18 cellular contexts compared by ENCODE assay signal in the genomic region with DNA sequence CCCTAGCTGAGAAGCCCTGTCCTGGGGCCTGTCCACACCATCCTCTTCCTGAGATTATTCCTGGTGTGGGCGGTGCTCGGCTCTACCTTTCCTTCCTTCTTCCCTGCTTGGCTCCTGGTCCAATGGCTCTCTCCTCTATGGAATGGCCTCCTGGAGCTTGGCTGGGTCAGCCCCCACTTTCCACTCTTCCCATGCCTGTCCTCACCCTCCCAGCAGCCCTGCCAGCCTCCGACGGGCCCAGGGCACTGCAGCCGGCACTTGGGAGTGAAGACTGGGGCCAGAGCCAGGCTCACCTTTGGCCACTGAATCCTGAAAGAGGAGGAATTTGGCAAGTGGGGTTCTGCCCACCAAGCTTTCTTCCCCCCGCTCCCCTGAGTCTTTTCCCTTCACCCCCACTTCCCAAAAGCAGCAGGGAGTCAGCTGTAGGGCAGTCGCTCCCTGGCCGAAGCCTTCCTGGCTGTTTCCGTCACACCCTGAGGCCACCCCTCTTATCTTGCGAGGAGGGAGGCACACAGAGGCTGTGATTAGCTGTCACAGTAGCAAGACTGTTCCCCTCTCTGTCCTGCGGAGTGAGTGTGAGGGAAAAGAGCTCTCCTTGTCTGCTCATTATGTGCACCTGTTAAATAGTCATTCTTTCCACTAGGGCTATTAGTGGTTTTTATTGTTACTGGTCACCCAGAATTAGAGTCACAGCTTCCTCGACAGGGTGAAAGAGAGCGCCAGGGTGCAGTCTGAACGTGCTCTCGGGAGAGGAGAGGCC. TPM values are rescaled to one million over a fixed set of nuclear protein-coding genes. Genes with fewer than 3 reads are reported as not detected.
DNase-seq lines count a peak whose midpoint lies in the region; ATAC-seq and TF ChIP-seq lines count a peak whose summit lies in the region.
"Had no signal": no experiment of that assay in that cellular context is flagged by ENCODE, and none has a peak within 500 bp of the region (broad histone marks: within the 10 kb centered on the region; RNA-seq: fewer than 3 reads in every experiment).

No MANE protein-coding gene starts in this region.

- no peaks in the 10 kb centered on the region for H3K36me3 ChIP-seq in breast epithelium
- no peaks in the 10 kb centered on the region for H3K36me3 ChIP-seq in smooth muscle cell (ENCODE audit: low read depth)
- H3K36me3 ChIP-seq in gastrocnemius medialis, result no peaks in the 10 kb centered on the region
- H3K36me3 ChIP-seq: Peyer's patch had no signal

- ATAC-seq in right cardiac atrium, result peak; percentile 48 to 65
- no peak for ATAC-seq in gastrocnemius medialis
- ATAC-seq: activated CD8-positive, alpha-beta T cell treated with anti-CD3 and anti-CD28 coated beads, Interleukin-2, amount 10 ng/mL, durations not matched to agents 7 days and 5 days; T-cell had no signal

- H3K9ac ChIP-seq in smooth muscle cell (ENCODE audit: low read depth), result no peak overlapping the region

- in situ Hi-C loops in gastrocnemius medialis (cut with MboI; ENCODE audit: low sequenced_read_pairs in 4 of 4), result no loop called here
- in situ Hi-C loops in GM13977 (cut with MboI; ENCODE audit: low pct_unique_long_range_greater_than_20kb, low sequenced_read_pairs, unreplicated experiment), result no loop called here

- intact Hi-C loops in breast epithelium (cut with DNase I; ENCODE audit: low total_unique reads), result loop anchor here (10.0 kb wide), 1 partner anchor 248 kb away; no protein-coding TSS in a partner anchor
- intact Hi-C loops in right cardiac atrium (cut with DNase I), result loop anchor here in 1 of 4 donors (5.0 kb wide), 1 partner anchor 236 kb away; no protein-coding TSS in a partner anchor
- intact Hi-C loops in gastrocnemius medialis (cut with DNase I; ENCODE audit: low total_unique reads), result no loop called here

- H3K27me3 ChIP-seq in breast epithelium (no peaks in the 10 kb centered on the region), right cardiac atrium (ENCODE audit: control insufficient read depth, insufficient read depth) (no peaks in the 10 kb centered on the region), smooth muscle cell (ENCODE audit: low read depth) (no peaks in the 10 kb centered on the region), gastrocnemius medialis (no peaks in the 10 kb centered on the region)
- H3K27me3 ChIP-seq: Peyer's patch had no signal

- DNase-seq in NCI-H226 (peak; percentile 15), breast epithelium (ENCODE audit: low spot score in 2 of 2) (no peak), right cardiac atrium (no peak), smooth muscle cell (lab: John Stamatoyannopoulos, UW; ENCODE audit: unreplicated experiment) (no peak), epidermal melanocyte (ENCODE audit: insufficient read length, low spot score) (no peak), gastrocnemius medialis (no peak), GM13977 (ENCODE audit: low spot score) (no peak), NCI-H1105 treated with DMSO at 0.1 percent for 48 hours (lab: John Stamatoyannopoulos, UW) (no peak)
- DNase-seq: activated CD8-positive, alpha-beta T cell treated with anti-CD3 and anti-CD28 coated beads, Interleukin-2, amount 10 ng/mL, durations not matched to agents 7 days and 5 days; activated naive CD8-positive, alpha-beta T cell treated with anti-CD3 and anti-CD28 coated beads, Interleukin-2, amount 10 ng/mL, durations not matched to agents 7 days and 5 days; GOT3; KG1; NCI-H1092; NCI-H2171; Peyer's patch; T-cell had no signal

- H3K4me1 ChIP-seq in breast epithelium (peaks cover 0 to 8% of the 10 kb centered on the region in 2 donors), right cardiac atrium (ENCODE audit: control insufficient read depth, insufficient read depth, low read length) (peaks cover 17% of the 10 kb centered on the region), smooth muscle cell (ENCODE audit: low read depth) (no peaks in the 10 kb centered on the region), gastrocnemius medialis (peaks cover 0 to 4% of the 10 kb centered on the region in 2 donors)

- no peaks in the 10 kb centered on the region for H3K9me3 ChIP-seq in breast epithelium
- H3K9me3 ChIP-seq in right cardiac atrium (ENCODE audit: control insufficient read depth, low read length), result no peaks in the 10 kb centered on the region
- H3K9me3 ChIP-seq in smooth muscle cell (replicated peaks; ENCODE audit: low read depth), result no peaks in the 10 kb centered on the region
- no peaks in the 10 kb centered on the region for H3K9me3 ChIP-seq in gastrocnemius medialis
- H3K9me3 ChIP-seq: Peyer's patch had no signal

- H3K4me3 ChIP-seq in breast epithelium (no peak overlapping the region), right cardiac atrium (ENCODE audit: low read length) (no peak overlapping the region), smooth muscle cell (no peak overlapping the region), gastrocnemius medialis (no peak overlapping the region)
- H3K4me3 ChIP-seq: Peyer's patch had no signal

- 51% methylated on average over 15 of the region's 15 CpGs for WGBS in right cardiac atrium
- 78% methylated on average over 15 of the region's 15 CpGs for WGBS in smooth muscle cell (ENCODE audit: low lambda C conversion rate)

- H3F3A ChIP-seq in smooth muscle cell (ENCODE audit: low read depth), result no peaks in the 10 kb centered on the region

- peak overlapping the region; percentile 80 to 88 for H3K27ac ChIP-seq in breast epithelium
- H3K27ac ChIP-seq in right cardiac atrium (ENCODE audit: low read length), result peak overlapping the region; percentile 93
- H3K27ac ChIP-seq in smooth muscle cell (ENCODE audit: low read depth), result peak overlapping the region; percentile 19
- no peak overlapping the region for H3K27ac ChIP-seq in gastrocnemius medialis
- H3K27ac ChIP-seq: Peyer's patch had no signal

- no peak overlapping the region for H2AFZ ChIP-seq in smooth muscle cell (ENCODE audit: low read depth)

- no peak for TF ChIP-seq CTCF in breast epithelium (IDR thresholded peaks at IDR 0.05)
- no peak for TF ChIP-seq CTCF in smooth muscle cell (IDR thresholded peaks at IDR 0.05; ENCODE audit: borderline replicate concordance, insufficient read depth, poor library complexity, severe bottlenecking)
- TF ChIP-seq CTCF in gastrocnemius medialis (IDR thresholded peaks at IDR 0.05 in 4 of 5, conservative IDR thresholded peaks at IDR 0.05 in 1 of 5), result no peak
- TF ChIP-seq CTCF in GM13977 (IDR thresholded peaks at IDR 0.05; ENCODE audit: extremely low read depth, insufficient read depth, missing control alignments), result no peak

- H3K79me2 ChIP-seq in smooth muscle cell (ENCODE audit: low read depth), result no peaks in the 10 kb centered on the region

- no peaks in the 10 kb centered on the region for H4K20me1 ChIP-seq in smooth muscle cell (ENCODE audit: low read depth)

- TF ChIP-seq POLR2A in breast epithelium (IDR thresholded peaks at IDR 0.05) (no peak), gastrocnemius medialis (IDR thresholded peaks at IDR 0.05) (no peak)

- H3K4me2 ChIP-seq in smooth muscle cell, result no peak overlapping the region

RNA-seq across cellular contexts. Expression of gene CDSN, which starts 6.3 kb away (rescaled TPM):
- total RNA-seq in breast epithelium (under 1 TPM in 1 of 3 donors, not detected in 2; 0.59 TPM), right cardiac atrium (under 1 TPM in 2 of 4 donors, not detected in 2; 0.14 to 0.17 TPM), smooth muscle cell (1.4 and 11.6 TPM in 2 replicates), gastrocnemius medialis (not detected)
- polyA plus RNA-seq in right cardiac atrium (0.11 TPM), smooth muscle cell (1.2 TPM in 1 of 2 replicates, not detected in the other)
- total RNA-seq: activated CD8-positive, alpha-beta T cell treated with anti-CD3 and anti-CD28 coated beads, Interleukin-2, amount 10 ng/mL, durations not matched to agents 7 days and 5 days; activated naive CD8-positive, alpha-beta T cell treated with anti-CD3 and anti-CD28 coated beads, Interleukin-2, amount 10 ng/mL, durations not matched to agents 7 days and 5 days; T-cell had no signal
- polyA plus RNA-seq: BJ had no signal

RNA-seq across cellular contexts. Expression of gene PSORS1C1, which starts 12.0 kb away (rescaled TPM):
- total RNA-seq in breast epithelium (1 to 10 TPM in 2 of 3 donors, under 1 TPM in 1; 0.48 to 2.0 (median 1.9) TPM), right cardiac atrium (1 to 10 TPM; 1.4 to 4.5 (median 4.4) TPM), smooth muscle cell (2.6 and 6.5 TPM in 2 replicates), gastrocnemius medialis (not detected)
- polyA plus RNA-seq in right cardiac atrium (6.5 TPM), smooth muscle cell (1.6 and 2.1 TPM in 2 replicates)
- total RNA-seq: activated CD8-positive, alpha-beta T cell treated with anti-CD3 and anti-CD28 coated beads, Interleukin-2, amount 10 ng/mL, durations not matched to agents 7 days and 5 days; activated naive CD8-positive, alpha-beta T cell treated with anti-CD3 and anti-CD28 coated beads, Interleukin-2, amount 10 ng/mL, durations not matched to agents 7 days and 5 days; T-cell had no signal

RNA-seq across cellular contexts. Expression of gene PSORS1C2, which starts 12.3 kb away (rescaled TPM):
- total RNA-seq in breast epithelium (not detected), right cardiac atrium (not detected), smooth muscle cell (0.49 and 0.90 TPM in 2 replicates), gastrocnemius medialis (not detected)
- polyA plus RNA-seq in right cardiac atrium (not detected), smooth muscle cell (0.97 and 1.1 TPM in 2 replicates)
- total RNA-seq: activated CD8-positive, alpha-beta T cell treated with anti-CD3 and anti-CD28 coated beads, Interleukin-2, amount 10 ng/mL, durations not matched to agents 7 days and 5 days; activated naive CD8-positive, alpha-beta T cell treated with anti-CD3 and anti-CD28 coated beads, Interleukin-2, amount 10 ng/mL, durations not matched to agents 7 days and 5 days; left cardiac atrium; Peyer's patch; T-cell had no signal
- polyA plus RNA-seq: BJ had no signal

RNA-seq across cellular contexts. Expression of gene C6orf15, which starts 14.2 kb away (rescaled TPM):
- total RNA-seq in breast epithelium (under 1 TPM in 1 of 3 donors, not detected in 2; 0.59 TPM), right cardiac atrium (not detected), smooth muscle cell (0.63 and 0.94 TPM in 2 replicates), gastrocnemius medialis (not detected)
- polyA plus RNA-seq in right cardiac atrium (not detected), smooth muscle cell (0.52 and 1.5 TPM in 2 replicates)
- total RNA-seq: activated CD8-positive, alpha-beta T cell treated with anti-CD3 and anti-CD28 coated beads, Interleukin-2, amount 10 ng/mL, durations not matched to agents 7 days and 5 days; activated naive CD8-positive, alpha-beta T cell treated with anti-CD3 and anti-CD28 coated beads, Interleukin-2, amount 10 ng/mL, durations not matched to agents 7 days and 5 days; left cardiac atrium; Peyer's patch; T-cell had no signal
- polyA plus RNA-seq: BJ had no signal

RNA-seq across cellular contexts. Expression of gene CCHCR1, which starts 31.0 kb away (rescaled TPM):
- total RNA-seq in breast epithelium (10 to 100 TPM; 10.9 to 17.1 (median 17.0) TPM), right cardiac atrium (10 to 100 TPM; 10.8 to 16.7 (median 12.9) TPM), smooth muscle cell (4.9 and 8.2 TPM in 2 replicates), gastrocnemius medialis (10 to 100 TPM in 1 of 4 donors, 1 to 10 TPM in 3; 4.9 to 34.3 (median 7.7) TPM)
- polyA plus RNA-seq in right cardiac atrium (9.6 TPM), smooth muscle cell (15.0 and 25.4 TPM in 2 replicates)

Comparison
In these comparisons a context has a peak if more than half of its experiments do, and no peak if none do; other contexts are left out.
1. H3K27ac ChIP-seq: peak in breast epithelium (2 of 2), right cardiac atrium (single experiment) and smooth muscle cell (single experiment); none in gastrocnemius medialis (0 of 4).
2. ATAC-seq: peak in right cardiac atrium (2 of 2); none in gastrocnemius medialis (0 of 2).